1 cellular context compared by ENCODE assay signal in the genomic region with DNA sequence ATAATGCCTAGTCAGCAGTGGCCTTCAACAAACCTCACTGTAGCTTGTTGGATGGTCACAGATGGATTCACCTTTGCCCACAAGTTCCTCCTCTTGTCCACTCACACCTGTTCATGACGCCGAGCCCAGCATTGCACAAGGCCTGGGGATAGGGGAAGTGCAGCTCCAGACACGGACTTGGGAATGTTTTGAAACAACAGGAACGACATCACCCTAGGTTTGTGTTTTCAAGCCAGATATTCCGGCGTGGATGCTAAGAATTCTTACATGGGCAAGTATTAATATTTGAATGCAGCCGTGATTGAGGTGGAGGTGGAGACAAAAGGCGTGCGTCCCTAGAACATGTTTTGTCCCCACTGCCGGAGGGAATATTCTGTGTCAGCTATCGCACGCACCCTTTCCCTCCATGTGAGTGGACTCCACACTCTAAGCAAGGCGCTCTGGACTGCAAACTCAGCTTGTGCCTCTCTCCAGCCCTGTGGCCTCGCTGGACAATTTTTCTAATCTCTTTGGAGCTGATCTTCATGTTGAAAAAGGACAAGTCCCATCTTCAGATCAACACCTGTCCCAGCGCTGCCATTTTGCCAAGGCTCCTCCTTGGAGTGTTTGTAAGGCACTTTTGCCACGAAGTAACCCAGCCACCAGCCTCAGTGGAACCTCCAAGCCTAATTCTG.
TF ChIP-seq lines count a peak whose summit lies in the region.

No MANE protein-coding gene starts in this region.

TF ChIP-seq in GM23338, 12 proteins besides CTCF, POLR2A, EP300 and RAD21:
- no peak for TF ChIP-seq STAT1 (IDR thresholded peaks at IDR 0.05; ENCODE audit: unreplicated experiment)
- no peak for TF ChIP-seq EZH2 (IDR thresholded peaks at IDR 0.05; ENCODE audit: low read depth, unreplicated experiment)
- no peak for TF ChIP-seq ZNF331 (CRISPR knock-in tag; IDR thresholded peaks at IDR 0.05; ENCODE audit: low read depth)
- TF ChIP-seq, protein P1, sequence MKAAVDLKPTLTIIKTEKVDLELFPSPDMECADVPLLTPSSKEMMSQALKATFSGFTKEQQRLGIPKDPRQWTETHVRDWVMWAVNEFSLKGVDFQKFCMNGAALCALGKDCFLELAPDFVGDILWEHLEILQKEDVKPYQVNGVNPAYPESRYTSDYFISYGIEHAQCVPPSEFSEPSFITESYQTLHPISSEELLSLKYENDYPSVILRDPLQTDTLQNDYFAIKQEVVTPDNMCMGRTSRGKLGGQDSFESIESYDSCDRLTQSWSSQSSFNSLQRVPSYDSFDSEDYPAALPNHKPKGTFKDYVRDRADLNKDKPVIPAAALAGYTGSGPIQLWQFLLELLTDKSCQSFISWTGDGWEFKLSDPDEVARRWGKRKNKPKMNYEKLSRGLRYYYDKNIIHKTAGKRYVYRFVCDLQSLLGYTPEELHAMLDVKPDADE (IDR thresholded peaks at IDR 0.05): no peak
- TF ChIP-seq EZH2phosphoT487 (IDR thresholded peaks at IDR 0.05; ENCODE audit: unreplicated experiment): no peak
- no peak for TF ChIP-seq NANOG (IDR thresholded peaks at IDR 0.05; ENCODE audit: borderline replicate concordance)
- TF ChIP-seq ZNF114 (CRISPR knock-in tag; IDR thresholded peaks at IDR 0.05): no peak
- no peak for TF ChIP-seq POLR2AphosphoS5 (IDR thresholded peaks at IDR 0.05; ENCODE audit: low read depth)
- TF ChIP-seq, protein P2, sequence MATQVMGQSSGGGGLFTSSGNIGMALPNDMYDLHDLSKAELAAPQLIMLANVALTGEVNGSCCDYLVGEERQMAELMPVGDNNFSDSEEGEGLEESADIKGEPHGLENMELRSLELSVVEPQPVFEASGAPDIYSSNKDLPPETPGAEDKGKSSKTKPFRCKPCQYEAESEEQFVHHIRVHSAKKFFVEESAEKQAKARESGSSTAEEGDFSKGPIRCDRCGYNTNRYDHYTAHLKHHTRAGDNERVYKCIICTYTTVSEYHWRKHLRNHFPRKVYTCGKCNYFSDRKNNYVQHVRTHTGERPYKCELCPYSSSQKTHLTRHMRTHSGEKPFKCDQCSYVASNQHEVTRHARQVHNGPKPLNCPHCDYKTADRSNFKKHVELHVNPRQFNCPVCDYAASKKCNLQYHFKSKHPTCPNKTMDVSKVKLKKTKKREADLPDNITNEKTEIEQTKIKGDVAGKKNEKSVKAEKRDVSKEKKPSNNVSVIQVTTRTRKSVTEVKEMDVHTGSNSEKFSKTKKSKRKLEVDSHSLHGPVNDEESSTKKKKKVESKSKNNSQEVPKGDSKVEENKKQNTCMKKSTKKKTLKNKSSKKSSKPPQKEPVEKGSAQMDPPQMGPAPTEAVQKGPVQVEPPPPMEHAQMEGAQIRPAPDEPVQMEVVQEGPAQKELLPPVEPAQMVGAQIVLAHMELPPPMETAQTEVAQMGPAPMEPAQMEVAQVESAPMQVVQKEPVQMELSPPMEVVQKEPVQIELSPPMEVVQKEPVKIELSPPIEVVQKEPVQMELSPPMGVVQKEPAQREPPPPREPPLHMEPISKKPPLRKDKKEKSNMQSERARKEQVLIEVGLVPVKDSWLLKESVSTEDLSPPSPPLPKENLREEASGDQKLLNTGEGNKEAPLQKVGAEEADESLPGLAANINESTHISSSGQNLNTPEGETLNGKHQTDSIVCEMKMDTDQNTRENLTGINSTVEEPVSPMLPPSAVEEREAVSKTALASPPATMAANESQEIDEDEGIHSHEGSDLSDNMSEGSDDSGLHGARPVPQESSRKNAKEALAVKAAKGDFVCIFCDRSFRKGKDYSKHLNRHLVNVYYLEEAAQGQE (IDR thresholded peaks at IDR 0.05; ENCODE audit: unreplicated experiment): no peak
- TF ChIP-seq JUNB (IDR thresholded peaks at IDR 0.05; ENCODE audit: unreplicated experiment): no peak
- TF ChIP-seq, protein P3, sequence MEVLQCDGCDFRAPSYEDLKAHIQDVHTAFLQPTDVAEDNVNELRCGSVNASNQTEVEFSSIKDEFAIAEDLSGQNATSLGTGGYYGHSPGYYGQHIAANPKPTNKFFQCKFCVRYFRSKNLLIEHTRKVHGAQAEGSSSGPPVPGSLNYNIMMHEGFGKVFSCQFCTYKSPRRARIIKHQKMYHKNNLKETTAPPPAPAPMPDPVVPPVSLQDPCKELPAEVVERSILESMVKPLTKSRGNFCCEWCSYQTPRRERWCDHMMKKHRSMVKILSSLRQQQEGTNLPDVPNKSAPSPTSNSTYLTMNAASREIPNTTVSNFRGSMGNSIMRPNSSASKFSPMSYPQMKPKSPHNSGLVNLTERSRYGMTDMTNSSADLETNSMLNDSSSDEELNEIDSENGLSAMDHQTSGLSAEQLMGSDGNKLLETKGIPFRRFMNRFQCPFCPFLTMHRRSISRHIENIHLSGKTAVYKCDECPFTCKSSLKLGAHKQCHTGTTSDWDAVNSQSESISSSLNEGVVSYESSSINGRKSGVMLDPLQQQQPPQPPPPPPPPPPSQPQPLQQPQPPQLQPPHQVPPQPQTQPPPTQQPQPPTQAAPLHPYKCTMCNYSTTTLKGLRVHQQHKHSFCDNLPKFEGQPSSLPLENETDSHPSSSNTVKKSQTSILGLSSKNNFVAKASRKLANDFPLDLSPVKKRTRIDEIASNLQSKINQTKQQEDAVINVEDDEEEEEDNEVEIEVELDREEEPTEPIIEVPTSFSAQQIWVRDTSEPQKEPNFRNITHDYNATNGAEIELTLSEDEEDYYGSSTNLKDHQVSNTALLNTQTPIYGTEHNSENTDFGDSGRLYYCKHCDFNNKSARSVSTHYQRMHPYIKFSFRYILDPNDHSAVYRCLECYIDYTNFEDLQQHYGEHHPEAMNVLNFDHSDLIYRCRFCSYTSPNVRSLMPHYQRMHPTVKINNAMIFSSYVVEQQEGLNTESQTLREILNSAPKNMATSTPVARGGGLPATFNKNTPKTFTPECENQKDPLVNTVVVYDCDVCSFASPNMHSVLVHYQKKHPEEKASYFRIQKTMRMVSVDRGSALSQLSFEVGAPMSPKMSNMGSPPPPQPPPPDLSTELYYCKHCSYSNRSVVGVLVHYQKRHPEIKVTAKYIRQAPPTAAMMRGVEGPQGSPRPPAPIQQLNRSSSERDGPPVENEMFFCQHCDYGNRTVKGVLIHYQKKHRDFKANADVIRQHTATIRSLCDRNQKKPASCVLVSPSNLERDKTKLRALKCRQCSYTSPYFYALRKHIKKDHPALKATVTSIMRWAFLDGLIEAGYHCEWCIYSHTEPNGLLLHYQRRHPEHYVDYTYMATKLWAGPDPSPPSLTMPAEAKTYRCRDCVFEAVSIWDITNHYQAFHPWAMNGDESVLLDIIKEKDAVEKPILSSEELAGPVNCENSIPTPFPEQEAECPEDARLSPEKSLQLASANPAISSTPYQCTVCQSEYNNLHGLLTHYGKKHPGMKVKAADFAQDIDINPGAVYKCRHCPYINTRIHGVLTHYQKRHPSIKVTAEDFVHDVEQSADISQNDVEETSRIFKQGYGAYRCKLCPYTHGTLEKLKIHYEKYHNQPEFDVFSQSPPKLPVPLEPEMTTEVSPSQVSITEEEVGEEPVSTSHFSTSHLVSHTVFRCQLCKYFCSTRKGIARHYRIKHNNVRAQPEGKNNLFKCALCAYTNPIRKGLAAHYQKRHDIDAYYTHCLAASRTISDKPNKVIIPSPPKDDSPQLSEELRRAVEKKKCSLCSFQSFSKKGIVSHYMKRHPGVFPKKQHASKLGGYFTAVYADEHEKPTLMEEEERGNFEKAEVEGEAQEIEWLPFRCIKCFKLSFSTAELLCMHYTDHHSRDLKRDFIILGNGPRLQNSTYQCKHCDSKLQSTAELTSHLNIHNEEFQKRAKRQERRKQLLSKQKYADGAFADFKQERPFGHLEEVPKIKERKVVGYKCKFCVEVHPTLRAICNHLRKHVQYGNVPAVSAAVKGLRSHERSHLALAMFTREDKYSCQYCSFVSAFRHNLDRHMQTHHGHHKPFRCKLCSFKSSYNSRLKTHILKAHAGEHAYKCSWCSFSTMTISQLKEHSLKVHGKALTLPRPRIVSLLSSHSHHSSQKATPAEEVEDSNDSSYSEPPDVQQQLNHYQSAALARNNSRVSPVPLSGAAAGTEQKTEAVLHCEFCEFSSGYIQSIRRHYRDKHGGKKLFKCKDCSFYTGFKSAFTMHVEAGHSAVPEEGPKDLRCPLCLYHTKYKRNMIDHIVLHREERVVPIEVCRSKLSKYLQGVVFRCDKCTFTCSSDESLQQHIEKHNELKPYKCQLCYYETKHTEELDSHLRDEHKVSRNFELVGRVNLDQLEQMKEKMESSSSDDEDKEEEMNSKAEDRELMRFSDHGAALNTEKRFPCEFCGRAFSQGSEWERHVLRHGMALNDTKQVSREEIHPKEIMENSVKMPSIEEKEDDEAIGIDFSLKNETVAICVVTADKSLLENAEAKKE (CRISPR knock-in tag; IDR thresholded peaks at IDR 0.05): no peak
- TF ChIP-seq CREB1 (CRISPR knock-in tag; IDR thresholded peaks at IDR 0.05; ENCODE audit: low read depth): no peak
TF ChIP-seq in GM23338: peak in this region for 0.
